ENCODE assay signal across 1 cellular context in genomic region chr5:159449925-159450324, GRCh38.
A peak's percentile ranks its signal among the peaks of the same experiment; 100 is the strongest.
TF ChIP-seq lines count a peak whose summit lies in the region.

No MANE protein-coding gene starts in this region.

TF ChIP-seq in SK-N-SH, 30 proteins besides CTCF, POLR2A, EP300 and RAD21 (continued from another document):
- TF ChIP-seq GATA2 (CRISPR knock-in tag; IDR thresholded peaks at IDR 0.05), result no peak
- TF ChIP-seq TCF12 (IDR thresholded peaks at IDR 0.05), result peak; percentile 35; the same call in 1 of the 2 replicates
- TF ChIP-seq SMC3 (IDR thresholded peaks at IDR 0.05; ENCODE audit: low read depth, low read length), result no peak
- peak; percentile 42; the same call in 1 of the 2 replicates for TF ChIP-seq PBX3 (IDR thresholded peaks at IDR 0.05)
- no peak for TF ChIP-seq USF1 (IDR thresholded peaks at IDR 0.05; ENCODE audit: borderline replicate concordance, low read depth)
- TF ChIP-seq RXRA (IDR thresholded peaks at IDR 0.05; ENCODE audit: borderline replicate concordance, low read depth), result no peak
- peak; percentile 84 for TF ChIP-seq FOSL2 (IDR thresholded peaks at IDR 0.05; ENCODE audit: borderline replicate concordance, low read depth)
- no peak for TF ChIP-seq MXI1 (IDR thresholded peaks at IDR 0.05; ENCODE audit: low read depth, low read length)
- TF ChIP-seq RCOR1 (IDR thresholded peaks at IDR 0.05; ENCODE audit: low read length), result no peak
- TF ChIP-seq NFIC (IDR thresholded peaks at IDR 0.05; ENCODE audit: borderline replicate concordance), result 0 out of 2 replicates have a peak, but pooled peaks have one; percentile 19
- no peak for TF ChIP-seq MEF2A (IDR thresholded peaks at IDR 0.05; ENCODE audit: borderline replicate concordance, low read depth)
